ENCODE assay signal across 19 cellular contexts in genomic region chr4:8639021-8639420, GRCh38. TPM values are rescaled to one million over a fixed set of nuclear protein-coding genes. Genes with fewer than 3 reads are reported as not detected.
A peak's percentile ranks its signal among the peaks of the same experiment; 100 is the strongest.
DNase-seq lines count a peak whose midpoint lies in the region; ATAC-seq, FAIRE-seq and TF ChIP-seq lines count a peak whose summit lies in the region.
"Had no signal": no experiment of that assay in that cellular context is flagged by ENCODE, and none has a peak within 500 bp of the region (broad histone marks: within the 10 kb centered on the region; RNA-seq: fewer than 3 reads in every experiment).

No MANE protein-coding gene starts in this region.

- no peak for TF ChIP-seq EP300 in sigmoid colon (IDR thresholded peaks at IDR 0.05)

- peak; percentile 38 for DNase-seq in activated effector memory CD4-positive, alpha-beta T cell treated with anti-CD3 and anti-CD28 coated beads, Interleukin-2, amount 50 U/mL, for 16 hours
- DNase-seq in activated effector memory CD4-positive, alpha-beta T cell treated with Interleukin-2 at 50 U/mL for 16 hours, result no peak
- DNase-seq in GM12891 (ENCODE audit: insufficient read length, low spot score) (no peak), WTC11 (ENCODE audit: low spot score) (peak; percentile 7), sigmoid colon (peak; percentile 53)
- DNase-seq in activated CD4-positive, alpha-beta T cell treated with anti-CD3 and anti-CD28 coated beads, Interleukin-2, amount 50 U/mL, for 1 hour, result no peak
- DNase-seq in activated T-helper 2 cell treated with anti-CD3 and anti-CD28 coated beads, Interferon-gamma antibody, Interleukin-2, Interleukin-4, amounts not matched to agents 10 μg/mL and 5 μg/mL and 100 μg/mL, durations not matched to agents 14 hours and 24 hours and 36 hours (ENCODE audit: low spot score), result no peak
- DNase-seq: DMS79, NCI-H1048, NCI-H146, NCI-H2081 treated with DMSO at 0.1 percent for 48 hours, NCI-H2227 treated with DMSO at 0.1 percent for 48 hours, NCI-H524 had no signal

- no peaks in the 10 kb centered on the region for H3K36me3 Mint-ChIP-seq in WTC11
- H3K36me3 Mint-ChIP-seq in activated T-helper 2 cell treated with anti-CD3 and anti-CD28 coated beads, Interferon-gamma antibody, Interleukin-2, Interleukin-4, amounts not matched to agents 10 μg/mL and 5 μg/mL and 100 μg/mL, durations not matched to agents 14 hours and 24 hours and 36 hours (ENCODE audit: low read depth), result no peaks in the 10 kb centered on the region
- H3K36me3 Mint-ChIP-seq: CD8-positive, alpha-beta memory T cell had no signal

- no peaks in the 10 kb centered on the region for H3K4me1 ChIP-seq in sigmoid colon

- FAIRE-seq in GM12891 (lab: Jason Lieb, UNC), result no peak
- FAIRE-seq: D721Med, RCC 7860 had no signal

- TF ChIP-seq CTCF in WTC11 (IDR thresholded peaks at IDR 0.05) (no peak), sigmoid colon (IDR thresholded peaks at IDR 0.05) (no peak)

- H3K4me1 Mint-ChIP-seq in WTC11, result no peaks in the 10 kb centered on the region
- H3K4me1 Mint-ChIP-seq in activated T-helper 2 cell treated with anti-CD3 and anti-CD28 coated beads, Interferon-gamma antibody, Interleukin-2, Interleukin-4, amounts not matched to agents 10 μg/mL and 5 μg/mL and 100 μg/mL, durations not matched to agents 14 hours and 24 hours and 36 hours (ENCODE audit: low read depth), result no peaks in the 10 kb centered on the region
- H3K4me1 Mint-ChIP-seq: CD8-positive, alpha-beta memory T cell; GM23338 had no signal

- WGBS in sigmoid colon, 2 donors, result 67 to 68% methylated on average over 10 of the region's 10 CpGs

- no peak overlapping the region for H3K27ac ChIP-seq in sigmoid colon

- H3K4me3 Mint-ChIP-seq in WTC11, result no peak overlapping the region
- H3K4me3 Mint-ChIP-seq in activated T-helper 2 cell treated with anti-CD3 and anti-CD28 coated beads, Interferon-gamma antibody, Interleukin-2, Interleukin-4, amounts not matched to agents 10 μg/mL and 5 μg/mL and 100 μg/mL, durations not matched to agents 14 hours and 24 hours and 36 hours (ENCODE audit: low read depth), result no peak overlapping the region
- H3K4me3 Mint-ChIP-seq: CD8-positive, alpha-beta memory T cell; GM23338 had no signal

- H3K4me3 ChIP-seq in sigmoid colon, result no peak overlapping the region
- H3K4me3 ChIP-seq: GM23338 had no signal

- H3K9me3 Mint-ChIP-seq in WTC11, result no peaks in the 10 kb centered on the region
- no peaks in the 10 kb centered on the region for H3K9me3 Mint-ChIP-seq in activated T-helper 2 cell treated with anti-CD3 and anti-CD28 coated beads, Interferon-gamma antibody, Interleukin-2, Interleukin-4, amounts not matched to agents 10 μg/mL and 5 μg/mL and 100 μg/mL, durations not matched to agents 14 hours and 24 hours and 36 hours
- H3K9me3 Mint-ChIP-seq: CD8-positive, alpha-beta memory T cell; GM23338 had no signal

- no peaks in the 10 kb centered on the region for H3K9me3 ChIP-seq in sigmoid colon

- TF ChIP-seq POLR2A in GM12891 (IDR thresholded peaks at IDR 0.05; ENCODE audit: low read depth, low read length) (no peak), sigmoid colon (IDR thresholded peaks at IDR 0.05) (no peak)

- H3K27ac Mint-ChIP-seq in WTC11, result no peak overlapping the region
- no peak overlapping the region for H3K27ac Mint-ChIP-seq in activated T-helper 2 cell treated with anti-CD3 and anti-CD28 coated beads, Interferon-gamma antibody, Interleukin-2, Interleukin-4, amounts not matched to agents 10 μg/mL and 5 μg/mL and 100 μg/mL, durations not matched to agents 14 hours and 24 hours and 36 hours
- H3K27ac Mint-ChIP-seq: CD8-positive, alpha-beta memory T cell; GM23338 had no signal

- CTCF ChIA-PET in WTC11 (lab: Charles Lee), result interaction anchor here (2.3 kb wide), 1 partner anchor 32 kb away, joined by 14 read pairs; no protein-coding TSS in a partner anchor

- no peaks in the 10 kb centered on the region for H3K36me3 ChIP-seq in sigmoid colon

- ATAC-seq in WTC11 (no peak), esophagus mucosa (no peak)
- ATAC-seq: GM23338, HCT116 had no signal

- intact Hi-C loops in sigmoid colon (cut with DNase I), result no loop called here
- intact Hi-C loops in activated T-helper 2 cell treated with anti-CD3 and anti-CD28 coated beads, Interferon-gamma antibody, Interleukin-2, Interleukin-4, amounts not matched to agents 10 μg/mL and 5 μg/mL and 100 μg/mL, durations not matched to agents 14 hours and 24 hours and 36 hours (cut with micrococcal nuclease), result no loop called here

- H3K27me3 Mint-ChIP-seq in WTC11 (ENCODE audit: low read depth), result peaks cover 6% of the 10 kb centered on the region; the same call in 1 of the 2 replicates
- H3K27me3 Mint-ChIP-seq in activated T-helper 2 cell treated with anti-CD3 and anti-CD28 coated beads, Interferon-gamma antibody, Interleukin-2, Interleukin-4, amounts not matched to agents 10 μg/mL and 5 μg/mL and 100 μg/mL, durations not matched to agents 14 hours and 24 hours and 36 hours (ENCODE audit: low read depth), result no peaks in the 10 kb centered on the region

- POLR2A ChIA-PET in WTC11 (lab: Charles Lee), result no interaction called here

- H3K27me3 ChIP-seq in sigmoid colon, result peaks cover 0 to 7% (median 0%) of the 10 kb centered on the region in 3 donors

TF ChIP-seq in GM12891, 5 proteins besides CTCF, POLR2A, EP300 and RAD21:
- TF ChIP-seq SPI1 (IDR thresholded peaks at IDR 0.05; ENCODE audit: low read depth, low read length) (peak; percentile 38; the same call in 1 of the 2 replicates), PAX5 (IDR thresholded peaks at IDR 0.05; ENCODE audit: insufficient read depth, low read length, severe bottlenecking) (no peak)
TF ChIP-seq in GM12891: peak in this region for 1.

TF ChIP-seq in WTC11, 78 proteins besides CTCF, POLR2A, EP300 and RAD21 (continues in another document):
- TF ChIP-seq, protein P1, sequence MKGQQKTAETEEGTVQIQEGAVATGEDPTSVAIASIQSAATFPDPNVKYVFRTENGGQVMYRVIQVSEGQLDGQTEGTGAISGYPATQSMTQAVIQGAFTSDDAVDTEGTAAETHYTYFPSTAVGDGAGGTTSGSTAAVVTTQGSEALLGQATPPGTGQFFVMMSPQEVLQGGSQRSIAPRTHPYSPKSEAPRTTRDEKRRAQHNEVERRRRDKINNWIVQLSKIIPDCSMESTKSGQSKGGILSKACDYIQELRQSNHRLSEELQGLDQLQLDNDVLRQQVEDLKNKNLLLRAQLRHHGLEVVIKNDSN (CRISPR knock-in tag; IDR thresholded peaks at IDR 0.05), result no peak
- TF ChIP-seq TCF7 (CRISPR knock-in tag; IDR thresholded peaks at IDR 0.05; ENCODE audit: low read depth) (no peak), ZBTB43 (CRISPR knock-in tag; IDR thresholded peaks at IDR 0.05) (no peak), ELF4 (CRISPR knock-in tag; IDR thresholded peaks at IDR 0.05; ENCODE audit: low read depth) (no peak), HMGA2 (CRISPR knock-in tag; IDR thresholded peaks at IDR 0.05) (no peak), MLX (CRISPR knock-in tag; IDR thresholded peaks at IDR 0.05) (no peak), NFYB (CRISPR knock-in tag; conservative IDR thresholded peaks at IDR 0.05; ENCODE audit: low read depth) (no peak)
- TF ChIP-seq, protein P2, sequence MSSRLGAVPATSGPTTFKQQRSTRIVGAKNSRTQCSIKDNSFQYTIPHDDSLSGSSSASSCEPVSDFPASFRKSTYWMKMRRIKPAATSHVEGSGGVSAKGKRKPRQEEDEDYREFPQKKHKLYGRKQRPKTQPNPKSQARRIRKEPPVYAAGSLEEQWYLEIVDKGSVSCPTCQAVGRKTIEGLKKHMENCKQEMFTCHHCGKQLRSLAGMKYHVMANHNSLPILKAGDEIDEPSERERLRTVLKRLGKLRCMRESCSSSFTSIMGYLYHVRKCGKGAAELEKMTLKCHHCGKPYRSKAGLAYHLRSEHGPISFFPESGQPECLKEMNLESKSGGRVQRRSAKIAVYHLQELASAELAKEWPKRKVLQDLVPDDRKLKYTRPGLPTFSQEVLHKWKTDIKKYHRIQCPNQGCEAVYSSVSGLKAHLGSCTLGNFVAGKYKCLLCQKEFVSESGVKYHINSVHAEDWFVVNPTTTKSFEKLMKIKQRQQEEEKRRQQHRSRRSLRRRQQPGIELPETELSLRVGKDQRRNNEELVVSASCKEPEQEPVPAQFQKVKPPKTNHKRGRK (CRISPR knock-in tag; IDR thresholded peaks at IDR 0.05; ENCODE audit: borderline replicate concordance), result no peak
- TF ChIP-seq, protein P3, sequence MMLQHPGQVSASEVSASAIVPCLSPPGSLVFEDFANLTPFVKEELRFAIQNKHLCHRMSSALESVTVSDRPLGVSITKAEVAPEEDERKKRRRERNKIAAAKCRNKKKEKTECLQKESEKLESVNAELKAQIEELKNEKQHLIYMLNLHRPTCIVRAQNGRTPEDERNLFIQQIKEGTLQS (CRISPR knock-in tag; conservative IDR thresholded peaks at IDR 0.05), result no peak

RNA-seq across cellular contexts. Expression of gene CPZ, which starts 46.5 kb away (rescaled TPM):
- 0.05 TPM for polyA plus RNA-seq in GM12891 (2012; ENCODE audit: low read depth, missing spikeins)
- total RNA-seq in WTC11 (2021), result 22.7 to 26.9 TPM (median 22.8 TPM) in 3 replicates
- 1 to 10 TPM in 3 of 4 donors, under 1 TPM in 1; 0.54 to 8.3 (median 3.0) TPM for total RNA-seq in sigmoid colon
- polyA plus RNA-seq in sigmoid colon, result 1 to 10 TPM in 2 of 3 donors, under 1 TPM in 1; 0.46 to 2.4 (median 1.8) TPM
- total RNA-seq in esophagus mucosa, result 0.80 TPM
- total RNA-seq in activated T-helper 2 cell treated with anti-CD3 and anti-CD28 coated beads, Interferon-gamma antibody, Interleukin-2, Interleukin-4, amounts not matched to agents 10 μg/mL and 5 μg/mL and 100 μg/mL, durations not matched to agents 14 hours and 24 hours and 36 hours, result not detected in 2 replicates
- total RNA-seq: CD8-positive, alpha-beta memory T cell had no signal
- polyA plus RNA-seq: CD8-positive, alpha-beta memory T cell had no signal

RNA-seq across cellular contexts. Expression of gene GPR78, which starts 58.8 kb away (rescaled TPM):
- not detected for polyA plus RNA-seq in GM12891 (2012; ENCODE audit: low read depth, missing spikeins)
- total RNA-seq in WTC11 (2021), result 2.3 to 5.7 TPM (median 2.7 TPM) in 3 replicates
- total RNA-seq in sigmoid colon, result under 1 TPM in 1 of 4 donors, not detected in 3; 0.28 TPM
- under 1 TPM in 1 of 3 donors, not detected in 2; 0.04 TPM for polyA plus RNA-seq in sigmoid colon
- total RNA-seq in esophagus mucosa, result 6.4 TPM
- total RNA-seq in activated T-helper 2 cell treated with anti-CD3 and anti-CD28 coated beads, Interferon-gamma antibody, Interleukin-2, Interleukin-4, amounts not matched to agents 10 μg/mL and 5 μg/mL and 100 μg/mL, durations not matched to agents 14 hours and 24 hours and 36 hours, result not detected in 2 replicates
- total RNA-seq: CD8-positive, alpha-beta memory T cell had no signal
- polyA plus RNA-seq: CD8-positive, alpha-beta memory T cell had no signal

Comparison
In these comparisons a context has a peak if more than half of its experiments do, and no peak if none do; other contexts are left out.
1. DNase-seq: peak in activated effector memory CD4-positive, alpha-beta T cell treated with anti-CD3 and anti-CD28 coated beads, Interleukin-2, amount 50 U/mL, for 16 hours (single experiment), WTC11 (single experiment) and sigmoid colon (single experiment); none in activated effector memory CD4-positive, alpha-beta T cell treated with Interleukin-2 at 50 U/mL for 16 hours (single experiment), GM12891 (single experiment), activated CD4-positive, alpha-beta T cell treated with anti-CD3 and anti-CD28 coated beads, Interleukin-2, amount 50 U/mL, for 1 hour (single experiment) and activated T-helper 2 cell treated with anti-CD3 and anti-CD28 coated beads, Interferon-gamma antibody, Interleukin-2, Interleukin-4, amounts not matched to agents 10 μg/mL and 5 μg/mL and 100 μg/mL, durations not matched to agents 14 hours and 24 hours and 36 hours (single experiment).